Comparison of ENCODE assay signal across 8 cellular contexts in the genomic region with DNA sequence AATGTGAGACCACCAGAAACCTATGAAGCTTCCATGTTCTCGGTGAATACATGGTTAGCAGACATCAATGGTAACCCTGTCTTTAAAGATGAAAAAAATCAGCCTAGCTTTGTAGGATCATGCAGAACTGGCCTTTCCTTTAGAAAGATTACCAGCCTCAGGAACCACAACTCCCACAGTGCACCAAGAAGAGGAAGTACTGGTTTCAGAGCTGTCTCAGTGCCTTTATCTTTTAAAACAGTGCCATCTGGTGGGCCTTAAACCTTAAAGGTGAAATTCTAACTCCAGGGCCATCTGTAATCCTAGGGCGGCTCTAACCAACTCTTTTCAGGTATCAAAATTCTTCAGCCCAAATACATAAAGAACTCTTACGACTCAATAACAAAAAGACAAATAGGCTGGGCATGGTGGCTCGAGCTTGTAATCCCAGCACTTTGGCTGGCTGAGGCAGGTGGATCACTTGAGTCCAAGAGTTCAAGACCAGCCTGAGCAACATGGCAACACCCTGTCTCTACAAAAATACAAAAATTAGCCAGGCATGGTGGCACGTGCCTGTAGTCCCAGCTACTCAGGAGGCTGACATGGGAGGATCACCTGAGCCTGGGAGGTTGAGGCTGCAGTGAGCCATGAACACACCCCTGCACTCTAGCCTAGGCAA. TPM values are rescaled to one million over a fixed set of nuclear protein-coding genes. Genes with fewer than 3 reads are reported as not detected.
DNase-seq lines count a peak whose midpoint lies in the region; ATAC-seq and TF ChIP-seq lines count a peak whose summit lies in the region.

No MANE protein-coding gene starts in this region.

- ATAC-seq in GM18909 (IDR thresholded peaks at IDR 0.05; ENCODE audit: poor library complexity, unreplicated experiment) (peak; percentile 71), HG03457 (IDR thresholded peaks at IDR 0.05; ENCODE audit: unreplicated experiment) (peak; percentile 47), mucosa of descending colon (peak; percentile 97), upper lobe of left lung (ENCODE audit: low FRiP score in 2 of 2) (peak; percentile 92 to 93)

- DNase-seq in BJ (ENCODE audit: low read depth) (no peak), NCI-H510A (lab: John Stamatoyannopoulos, UW) (peak; percentile 71), epithelial cell of esophagus (ENCODE audit: low read depth) (peak; percentile 88), mucosa of descending colon (peak in 1 of 3 donors; percentile 85), upper lobe of left lung (peak in 1 of 2 donors; percentile 55)
- DNase-seq in activated CD4-positive, alpha-beta T cell treated with anti-CD3 and anti-CD28 coated beads for 4 hours, result peak; percentile 51 to 54

- no peaks in the 10 kb centered on the region for H3K27me3 ChIP-seq in BJ (ENCODE audit: control insufficient read depth, insufficient read depth, low read length)
- no peaks in the 10 kb centered on the region for H3K27me3 ChIP-seq in upper lobe of left lung

- TF ChIP-seq POLR2A in upper lobe of left lung (IDR thresholded peaks at IDR 0.05), result no peak

- H3K4me1 ChIP-seq in mucosa of descending colon (ENCODE audit: low read depth), result peaks cover 11% of the 10 kb centered on the region
- peaks cover 15 to 27% (median 21%) of the 10 kb centered on the region in 4 donors for H3K4me1 ChIP-seq in upper lobe of left lung

- H3K9me3 ChIP-seq in mucosa of descending colon, result no peaks in the 10 kb centered on the region
- H3K9me3 ChIP-seq in upper lobe of left lung, result no peaks in the 10 kb centered on the region

- H3K36me3 ChIP-seq in BJ (ENCODE audit: control insufficient read depth, insufficient read depth, low read length) (no peaks in the 10 kb centered on the region), mucosa of descending colon (ENCODE audit: low read depth) (no peaks in the 10 kb centered on the region), upper lobe of left lung (no peaks in the 10 kb centered on the region)

- no peak overlapping the region for H3K27ac ChIP-seq in upper lobe of left lung

- peak; percentile 52 for TF ChIP-seq CTCF in BJ (IDR thresholded peaks at IDR 0.05; ENCODE audit: insufficient read depth, low read depth, low read length)
- TF ChIP-seq CTCF in epithelial cell of esophagus (IDR thresholded peaks at IDR 0.05; ENCODE audit: insufficient read depth, low read depth, low read length, missing control alignments), result peak; percentile 62
- TF ChIP-seq CTCF in mucosa of descending colon (IDR thresholded peaks at IDR 0.05), result no peak
- peak; percentile 46 to 75 (median 62) for TF ChIP-seq CTCF in upper lobe of left lung (IDR thresholded peaks at IDR 0.05)

- POLR2A ChIA-PET in BJ (lab: Charles Lee), result no interaction called here

- H3K4me3 ChIP-seq in BJ (ENCODE audit: low read depth, low read length) (no peak overlapping the region), epithelial cell of esophagus (ENCODE audit: low read length) (no peak overlapping the region), mucosa of descending colon (no peak overlapping the region), upper lobe of left lung (no peak overlapping the region)

- WGBS in upper lobe of left lung, 2 donors, result 17 to 25% methylated on average over 5 of the region's 5 CpGs

- CTCF ChIA-PET in BJ (lab: Yijun Ruan, JAX), result interaction anchor here (0.7 to 3.9 kb wide), 26 partner anchors 8 to 354 kb away, joined by 3 to 46 read pairs (median 6); partner anchors contain the start of gene SREBF1

- intact Hi-C loops in mucosa of descending colon (cut with DNase I, micrococcal nuclease), result loop anchor here (10.0 kb wide), 2 partner anchors 49 to 359 kb away; no protein-coding TSS in a partner anchor

- TF ChIP-seq EP300 in upper lobe of left lung (IDR thresholded peaks at IDR 0.05), result no peak

RNA-seq across cellular contexts. Expression of gene ATPAF2, which starts 5.4 kb away (rescaled TPM):
- 14.7 and 17.4 TPM in 2 replicates for polyA plus RNA-seq in BJ (2011; rRNA removed)
- polyA minus RNA-seq in BJ (2011; rRNA and poly(A)+ RNA removed), result 14.8 and 18.2 TPM in 2 replicates
- total RNA-seq in mucosa of descending colon (10 to 100 TPM; 26.0 to 33.9 (median 27.2) TPM), upper lobe of left lung (10 to 100 TPM; 19.2 to 68.1 (median 30.7) TPM)

RNA-seq across cellular contexts. Expression of gene GID4, which starts 5.6 kb away (rescaled TPM):
- polyA plus RNA-seq in BJ (2011; rRNA removed), result 6.9 and 7.4 TPM in 2 replicates
- 13.4 and 14.7 TPM in 2 replicates for polyA minus RNA-seq in BJ (2011; rRNA and poly(A)+ RNA removed)
- total RNA-seq in mucosa of descending colon (10 to 100 TPM in 1 of 3 donors, 1 to 10 TPM in 2; 5.8 to 24.4 (median 5.8) TPM), upper lobe of left lung (10 to 100 TPM in 3 of 6 donors, 1 to 10 TPM in 3; 6.3 to 17.1 (median 9.8) TPM)

RNA-seq across cellular contexts. Expression of gene DRG2, which starts 54.2 kb away (rescaled TPM):
- 28.8 and 36.4 TPM in 2 replicates for polyA plus RNA-seq in BJ (2011; rRNA removed)
- polyA minus RNA-seq in BJ (2011; rRNA and poly(A)+ RNA removed), result 28.4 and 38.4 TPM in 2 replicates
- total RNA-seq in mucosa of descending colon (10 to 100 TPM; 28.9 to 32.8 (median 32.6) TPM), upper lobe of left lung (10 to 100 TPM; 28.7 to 40.9 (median 33.5) TPM)

Comparison
In these comparisons a context has a peak if more than half of its experiments do, and no peak if none do; other contexts are left out.
1. ATAC-seq: peak in every context shown above with its lines; median percentile 97 in mucosa of descending colon; 92 in upper lobe of left lung; 71 in GM18909; 47 in HG03457.